In genomic region chr3:112634786-112635541, GRCh38 we compare ENCODE assay signal across 15 cellular contexts. TPM values are rescaled to one million over a fixed set of nuclear protein-coding genes. Genes with fewer than 3 reads are reported as not detected.
DNase-seq lines count a peak whose midpoint lies in the region; ATAC-seq and TF ChIP-seq lines count a peak whose summit lies in the region.
"Had no signal": no experiment of that assay in that cellular context is flagged by ENCODE, and none has a peak within 500 bp of the region (broad histone marks: within the 10 kb centered on the region; RNA-seq: fewer than 3 reads in every experiment).

No MANE protein-coding gene starts in this region.

- H3K4me3 ChIP-seq in AG04450 (ENCODE audit: low read depth, low read length) (peak overlapping the region; percentile 85), neural progenitor cell (no peak overlapping the region)
- H3K4me3 ChIP-seq: SJSA1, upper lobe of left lung had no signal

- H3K27ac ChIP-seq in AG04450 (ENCODE audit: low read depth, low read length): peak overlapping the region; percentile 80
- H3K27ac ChIP-seq in neural progenitor cell: peak overlapping the region; percentile 81
- H3K27ac ChIP-seq: upper lobe of left lung had no signal

- no peaks in the 10 kb centered on the region for H3K36me3 ChIP-seq in neural progenitor cell
- H3K36me3 ChIP-seq: SJSA1, upper lobe of left lung had no signal

- no peak overlapping the region for H3K9ac ChIP-seq in neural progenitor cell

- POLR2A ChIA-PET in AG04450 (lab: Yijun Ruan, JAX): interaction anchor here (0.9 to 1.0 kb wide), 3 partner anchors 12 to 53 kb away, joined by 3 to 6 read pairs (median 4); no protein-coding TSS in a partner anchor

- peak overlapping the region; percentile 13 for H3K27ac Mint-ChIP-seq in central memory CD8-positive, alpha-beta T cell (ENCODE audit: low read depth)
- peak overlapping the region; percentile 2 for H3K27ac Mint-ChIP-seq in neural progenitor cell
- H3K27ac Mint-ChIP-seq: activated CD4-positive, alpha-beta T cell treated with anti-CD3 and anti-CD28 coated beads, Interleukin-2, amount 10 ng/mL, durations not matched to agents 7 days and 5 days had no signal

- no peaks in the 10 kb centered on the region for H3K4me1 Mint-ChIP-seq in central memory CD8-positive, alpha-beta T cell
- peaks cover 62% of the 10 kb centered on the region for H3K4me1 Mint-ChIP-seq in neural progenitor cell

- H3F3A ChIP-seq in neural progenitor cell (ENCODE audit: low read depth): peaks cover 41% of the 10 kb centered on the region

- no peak overlapping the region for H2AFZ ChIP-seq in neural progenitor cell (replicated peaks)

- no peak for ATAC-seq in central memory CD8-positive, alpha-beta T cell (replicated peaks; ENCODE audit: extremely low read depth, poor library complexity, severe bottlenecking)

- H3K4me3 Mint-ChIP-seq in central memory CD8-positive, alpha-beta T cell: no peak overlapping the region
- H3K4me3 Mint-ChIP-seq in neural progenitor cell: no peak overlapping the region
- H3K4me3 Mint-ChIP-seq: activated CD4-positive, alpha-beta T cell treated with anti-CD3 and anti-CD28 coated beads, Interleukin-2, amount 10 ng/mL, durations not matched to agents 7 days and 5 days had no signal

- no peaks in the 10 kb centered on the region for H3K27me3 Mint-ChIP-seq in central memory CD8-positive, alpha-beta T cell
- no peaks in the 10 kb centered on the region for H3K27me3 Mint-ChIP-seq in neural progenitor cell (ENCODE audit: insufficient read depth, low read depth)

- H3K4me2 ChIP-seq in neural progenitor cell: peak overlapping the region; percentile 60

- no peak for TF ChIP-seq CTCF in AG04450 (IDR thresholded peaks at IDR 0.05; ENCODE audit: low read depth, low read length)
- no peak for TF ChIP-seq CTCF in neural progenitor cell (IDR thresholded peaks at IDR 0.05)

- H3K9me3 ChIP-seq in AG04450 (ENCODE audit: control insufficient read depth, insufficient read depth, low read length) (peaks cover 9% of the 10 kb centered on the region; the same call in 1 of the 2 replicates), neural progenitor cell (ENCODE audit: low read depth) (no peaks in the 10 kb centered on the region)
- H3K9me3 ChIP-seq: SJSA1, upper lobe of left lung had no signal

- CTCF ChIA-PET in AG04450 (lab: Charles Lee): interaction anchor here (0.7 to 4.1 kb wide), 5 partner anchors 53 to 366 kb away, joined by 3 to 31 read pairs (median 5); no protein-coding TSS in a partner anchor

- no peaks in the 10 kb centered on the region for H3K9me3 Mint-ChIP-seq in central memory CD8-positive, alpha-beta T cell
- H3K9me3 Mint-ChIP-seq in neural progenitor cell: peaks cover 19% of the 10 kb centered on the region
- H3K9me3 Mint-ChIP-seq: activated CD4-positive, alpha-beta T cell treated with anti-CD3 and anti-CD28 coated beads, Interleukin-2, amount 10 ng/mL, durations not matched to agents 7 days and 5 days had no signal

- no peaks in the 10 kb centered on the region for H4K20me1 ChIP-seq in neural progenitor cell (ENCODE audit: low read depth)

- no peaks in the 10 kb centered on the region for H3K27me3 ChIP-seq in AG04450 (ENCODE audit: control insufficient read depth, insufficient read depth, low read length)
- no peaks in the 10 kb centered on the region for H3K27me3 ChIP-seq in neural progenitor cell
- H3K27me3 ChIP-seq: SJSA1, upper lobe of left lung had no signal

- H3K36me3 Mint-ChIP-seq in central memory CD8-positive, alpha-beta T cell (ENCODE audit: insufficient read depth): no peaks in the 10 kb centered on the region
- peaks cover 32% of the 10 kb centered on the region for H3K36me3 Mint-ChIP-seq in neural progenitor cell

- H3K4me1 ChIP-seq in neural progenitor cell: peaks cover 56% of the 10 kb centered on the region
- H3K4me1 ChIP-seq: upper lobe of left lung had no signal

- no peak for DNase-seq in AG04450 (ENCODE audit: low read depth, low spot score)
- peak; percentile 38 for DNase-seq in NCI-H1436 (lab: John Stamatoyannopoulos, UW)
- DNase-seq in central memory CD8-positive, alpha-beta T cell (ENCODE audit: low spot score in 2 of 2): no peak
- peak; percentile 64 for DNase-seq in neural progenitor cell (ENCODE audit: low spot score)
- no peak for DNase-seq in CD1c-positive myeloid dendritic cell (ENCODE audit: extremely low spot score)
- DNase-seq in DMS 273 treated with DMSO at 0.1 percent for 48 hours (lab: John Stamatoyannopoulos, UW): no peak
- DNase-seq in HuH-7.5 (ENCODE audit: low spot score): no peak
- DNase-seq in occipital lobe (lab: John Stamatoyannopoulos, UW): no peak
- DNase-seq: activated CD4-positive, alpha-beta T cell treated with anti-CD3 and anti-CD28 coated beads, Interleukin-2, amount 10 ng/mL, durations not matched to agents 7 days and 5 days; Calu3; midbrain; NCI-H1105 treated with DMSO at 0.1 percent for 48 hours; stimulated activated CD4-positive, alpha-beta T cell treated with anti-CD3 and anti-CD28 coated beads, Interleukin-2, amount 100 ng/mL, for 24 hours; upper lobe of left lung had no signal

- H3K79me2 ChIP-seq in neural progenitor cell (ENCODE audit: low read depth): no peaks in the 10 kb centered on the region

RNA-seq across cellular contexts. Expression of gene CCDC80, which starts 6.0 kb away (rescaled TPM):
- polyA plus RNA-seq in AG04450 (2011; rRNA removed): 202 and 289 TPM in 2 replicates
- polyA minus RNA-seq in AG04450 (2011; rRNA and poly(A)+ RNA removed): 122 and 160 TPM in 2 replicates
- total RNA-seq in neural progenitor cell (ENCODE audit: low replicate concordance): 14.7 and 21.5 TPM in 2 replicates
- total RNA-seq in occipital lobe: 5.1 TPM
- total RNA-seq: activated CD4-positive, alpha-beta T cell treated with anti-CD3 and anti-CD28 coated beads, Interleukin-2, amount 10 ng/mL, durations not matched to agents 7 days and 5 days had no signal

Comparison
In these comparisons a context has a peak if more than half of its experiments do, and no peak if none do; other contexts are left out.
1. DNase-seq: peak in NCI-H1436 (single experiment) and neural progenitor cell (single experiment); none in AG04450 (single experiment), central memory CD8-positive, alpha-beta T cell (0 of 2), CD1c-positive myeloid dendritic cell (single experiment), DMS 273 treated with DMSO at 0.1 percent for 48 hours (single experiment), HuH-7.5 (single experiment) and occipital lobe (single experiment).